Comparison of ENCODE assay signal across 8 cellular contexts in the genomic region with DNA sequence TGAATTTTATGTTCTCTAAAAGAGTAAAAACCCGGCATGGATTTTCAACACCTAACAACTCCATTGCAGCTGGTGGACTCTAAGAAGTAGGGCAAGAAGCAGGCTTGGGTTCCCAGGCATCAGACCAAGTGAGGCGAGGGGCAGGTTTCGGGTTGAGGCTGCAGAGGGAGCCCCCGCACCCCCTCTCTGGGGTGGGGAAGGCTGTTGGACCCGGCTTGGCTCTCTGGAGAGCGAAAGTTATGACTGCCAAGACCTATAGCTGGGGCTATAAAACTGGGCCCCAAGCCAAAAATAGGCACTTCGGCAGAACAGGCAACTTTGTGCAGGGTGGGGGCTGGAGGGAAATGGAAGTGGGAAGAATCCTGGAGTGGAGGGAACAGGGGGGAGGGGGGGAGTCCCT. TPM values are rescaled to one million over a fixed set of nuclear protein-coding genes. Genes with fewer than 3 reads are reported as not detected.
DNase-seq lines count a peak whose midpoint lies in the region; ATAC-seq and TF ChIP-seq lines count a peak whose summit lies in the region.
"Not testable (repeated sequence)": the region's sequence is repeated elsewhere in the genome, so short reads cannot be mapped to it uniquely, and the experiment has no call there.

No MANE protein-coding gene starts in this region.

- H3K23me2 ChIP-seq in H9 (ENCODE audit: insufficient read length, low read depth, low read length, poor library complexity, severe bottlenecking): peaks cover 10% of the 10 kb centered on the region

- H2BK120ac ChIP-seq in H9 (ENCODE audit: low read depth, low read length, poor library complexity, severe bottlenecking): not testable (repeated sequence)

- H2BK12ac ChIP-seq in H9 (ENCODE audit: insufficient read length, low read depth, low read length): not testable (repeated sequence)

- peak overlapping the region; percentile 92 for H3K27ac ChIP-seq in BLaER1
- not testable (repeated sequence) for H3K27ac ChIP-seq in H9 (ENCODE audit: insufficient read length, low read depth, low read length); SJCRH30; neural progenitor cell

- not testable (repeated sequence) for ATAC-seq in stimulated activated naive B cell treated with anti-CD40 and anti-IgM and Interleukin-4, amounts not matched to agents 10 μg/mL and 1 μg/mL and 100 μg/mL, for 72 hours (replicated peaks)

- H3K18ac ChIP-seq in H9 (ENCODE audit: insufficient read length, low read depth, low read length): not testable (repeated sequence)

- H3T11ph ChIP-seq in H9 (ENCODE audit: low read length): not testable (repeated sequence)

- H3K4me2 ChIP-seq in BLaER1 (peak overlapping the region; percentile 90), neural progenitor cell (peak overlapping the region; percentile 87)
- not testable (repeated sequence) for H3K4me2 ChIP-seq in H9 (ENCODE audit: insufficient read depth, insufficient read length, low read length)

- peak overlapping the region; percentile 76 for H3K4me3 ChIP-seq in BLaER1
- peak overlapping the region; percentile 66 for H3K4me3 ChIP-seq in SJCRH30
- peak overlapping the region; percentile 62 for H3K4me3 ChIP-seq in iPS-15b (ENCODE audit: low read depth, low read length)
- peak overlapping the region; percentile 78 for H3K4me3 ChIP-seq in neural progenitor cell

- not testable (repeated sequence) for H3K9me3 ChIP-seq in BLaER1; H9 (ENCODE audit: control insufficient read depth, low read depth, low read length); SJCRH30 (replicated peaks); iPS-15b (ENCODE audit: control insufficient read depth, insufficient read depth, low read length); neural progenitor cell (ENCODE audit: low read depth)

- H2AFZ ChIP-seq in H9 (ENCODE audit: low read length): not testable (repeated sequence)
- H2AFZ ChIP-seq in neural progenitor cell (replicated peaks): peak overlapping the region; percentile 96

- not testable (repeated sequence) for H3K23ac ChIP-seq in H9 (ENCODE audit: insufficient read length, low read depth, low read length)

- H2AK5ac ChIP-seq in H9 (ENCODE audit: insufficient read length, low read length): not testable (repeated sequence)

- H3K27me3 Mint-ChIP-seq in H9 (ENCODE audit: low read depth); neural progenitor cell (ENCODE audit: insufficient read depth, low read depth): not testable (repeated sequence)
- H3K27me3 Mint-ChIP-seq in activated T-helper 2 cell treated with anti-CD3 and anti-CD28 coated beads, Interferon-gamma antibody, Interleukin-2, Interleukin-4, amounts not matched to agents 10 μg/mL and 5 μg/mL and 100 μg/mL, durations not matched to agents 14 hours and 24 hours and 36 hours (ENCODE audit: low read depth): peaks cover 54% of the 10 kb centered on the region
- peaks cover 85% of the 10 kb centered on the region for H3K27me3 Mint-ChIP-seq in dendritic cell treated with granulocyte-macrophage colony-stimulating factor and Interleukin-4, amounts not matched to agents 40 ng/mL and 50 ng/mL, for 4 days
- H3K27me3 Mint-ChIP-seq in stimulated activated naive B cell treated with anti-CD40 and anti-IgM and Interleukin-4, amounts not matched to agents 10 μg/mL and 1 μg/mL and 100 μg/mL, for 72 hours: peaks cover 51 to 69% of the 10 kb centered on the region in 2 donors

- H3K4ac ChIP-seq in H9 (ENCODE audit: low read depth, low read length): not testable (repeated sequence)

- not testable (repeated sequence) for H3K79me1 ChIP-seq in H9 (ENCODE audit: insufficient read depth, low read depth, low read length, poor library complexity, severe bottlenecking)

- not testable (repeated sequence) for H2BK15ac ChIP-seq in H9 (ENCODE audit: low read depth, low read length)

- H3K79me2 ChIP-seq in H9 (ENCODE audit: insufficient read depth, low read length) (peaks cover 21% of the 10 kb centered on the region; the same call in 1 of the 2 replicates), neural progenitor cell (ENCODE audit: low read depth) (peaks cover 33% of the 10 kb centered on the region)

- not testable (repeated sequence) for H2BK20ac ChIP-seq in H9 (ENCODE audit: low read depth, low read length, poor library complexity, severe bottlenecking)

- H3K4me3 Mint-ChIP-seq in H9 (peak overlapping the region; percentile 80 to 95), neural progenitor cell (peak overlapping the region; percentile 96)
- H3K4me3 Mint-ChIP-seq in activated T-helper 2 cell treated with anti-CD3 and anti-CD28 coated beads, Interferon-gamma antibody, Interleukin-2, Interleukin-4, amounts not matched to agents 10 μg/mL and 5 μg/mL and 100 μg/mL, durations not matched to agents 14 hours and 24 hours and 36 hours (ENCODE audit: low read depth): peak overlapping the region; percentile 85
- H3K4me3 Mint-ChIP-seq in dendritic cell treated with granulocyte-macrophage colony-stimulating factor and Interleukin-4, amounts not matched to agents 40 ng/mL and 50 ng/mL, for 4 days: peak overlapping the region; percentile 86
- peak overlapping the region; percentile 92 to 96 for H3K4me3 Mint-ChIP-seq in stimulated activated naive B cell treated with anti-CD40 and anti-IgM and Interleukin-4, amounts not matched to agents 10 μg/mL and 1 μg/mL and 100 μg/mL, for 72 hours

- peaks cover 59% of the 10 kb centered on the region for H3K27me3 ChIP-seq in BLaER1
- H3K27me3 ChIP-seq in H9 (ENCODE audit: insufficient read depth, low read length); SJCRH30; iPS-15b (ENCODE audit: control insufficient read depth, insufficient read depth, low read length); neural progenitor cell: not testable (repeated sequence)

- TF ChIP-seq CTCF in H9 (conservative IDR thresholded peaks at IDR 0.05); neural progenitor cell (IDR thresholded peaks at IDR 0.05): not testable (repeated sequence)

- H3K36me3 Mint-ChIP-seq in H9 (ENCODE audit: insufficient read depth in 1 of 3, low read depth in 3 of 3); activated T-helper 2 cell treated with anti-CD3 and anti-CD28 coated beads, Interferon-gamma antibody, Interleukin-2, Interleukin-4, amounts not matched to agents 10 μg/mL and 5 μg/mL and 100 μg/mL, durations not matched to agents 14 hours and 24 hours and 36 hours (ENCODE audit: low read depth); dendritic cell treated with granulocyte-macrophage colony-stimulating factor and Interleukin-4, amounts not matched to agents 40 ng/mL and 50 ng/mL, for 4 days (ENCODE audit: low read depth); neural progenitor cell; stimulated activated naive B cell treated with anti-CD40 and anti-IgM and Interleukin-4, amounts not matched to agents 10 μg/mL and 1 μg/mL and 100 μg/mL, for 72 hours: not testable (repeated sequence)

- H4K5ac ChIP-seq in H9 (ENCODE audit: insufficient read length, low read depth, low read length): not testable (repeated sequence)

- H3K4me1 Mint-ChIP-seq in H9 (peaks cover 28 to 39% of the 10 kb centered on the region in 2 experiments), neural progenitor cell (peaks cover 35% of the 10 kb centered on the region)
- peaks cover 16% of the 10 kb centered on the region for H3K4me1 Mint-ChIP-seq in activated T-helper 2 cell treated with anti-CD3 and anti-CD28 coated beads, Interferon-gamma antibody, Interleukin-2, Interleukin-4, amounts not matched to agents 10 μg/mL and 5 μg/mL and 100 μg/mL, durations not matched to agents 14 hours and 24 hours and 36 hours (ENCODE audit: low read depth)
- H3K4me1 Mint-ChIP-seq in dendritic cell treated with granulocyte-macrophage colony-stimulating factor and Interleukin-4, amounts not matched to agents 40 ng/mL and 50 ng/mL, for 4 days (ENCODE audit: low read depth): peaks cover 46% of the 10 kb centered on the region
- H3K4me1 Mint-ChIP-seq in stimulated activated naive B cell treated with anti-CD40 and anti-IgM and Interleukin-4, amounts not matched to agents 10 μg/mL and 1 μg/mL and 100 μg/mL, for 72 hours: peaks cover 17 to 33% of the 10 kb centered on the region in 2 donors

- not testable (repeated sequence) for H3K36me3 ChIP-seq in BLaER1; SJCRH30; iPS-15b (ENCODE audit: control insufficient read depth, insufficient read depth, low read length); neural progenitor cell

- not testable (repeated sequence) for DNase-seq in H9; activated T-helper 2 cell treated with anti-CD3 and anti-CD28 coated beads, Interferon-gamma antibody, Interleukin-2, Interleukin-4, amounts not matched to agents 10 μg/mL and 5 μg/mL and 100 μg/mL, durations not matched to agents 14 hours and 24 hours and 36 hours (ENCODE audit: low spot score); neural progenitor cell (ENCODE audit: low spot score); stimulated activated naive B cell treated with anti-CD40 and anti-IgM and Interleukin-4, amounts not matched to agents 10 μg/mL and 1 μg/mL and 100 μg/mL, for 72 hours
- peak in 1 of 2 experiments; percentile 24 for DNase-seq in SJCRH30

- not testable (repeated sequence) for H4K8ac ChIP-seq in H9 (replicated peaks; ENCODE audit: insufficient read length, low read depth, low read length)

- peaks cover 37% of the 10 kb centered on the region for H3K4me1 ChIP-seq in BLaER1
- H3K4me1 ChIP-seq in H9 (ENCODE audit: insufficient read depth, low read length); SJCRH30; iPS-15b (ENCODE audit: control insufficient read depth, insufficient read depth, low read length): not testable (repeated sequence)
- peaks cover 18% of the 10 kb centered on the region for H3K4me1 ChIP-seq in neural progenitor cell

- not testable (repeated sequence) for H3K14ac ChIP-seq in H9 (ENCODE audit: insufficient read depth, low read length)

- not testable (repeated sequence) for H3K56ac ChIP-seq in H9 (ENCODE audit: insufficient read length, low read depth, low read length)

- peaks cover 28% of the 10 kb centered on the region for H4K20me1 ChIP-seq in BLaER1
- H4K20me1 ChIP-seq in H9 (ENCODE audit: control insufficient read depth, insufficient read depth, insufficient read length): not testable (repeated sequence)
- H4K20me1 ChIP-seq in neural progenitor cell (ENCODE audit: low read depth): peaks cover 17% of the 10 kb centered on the region

- peak overlapping the region; percentile 86; the same call in 1 of the 2 replicates for H3K9ac ChIP-seq in BLaER1
- not testable (repeated sequence) for H3K9ac ChIP-seq in H9 (ENCODE audit: extremely low read depth, insufficient read length, low read length); iPS-15b (ENCODE audit: low read depth, low read length); neural progenitor cell

- not testable (repeated sequence) for H3K9me3 Mint-ChIP-seq in H9; activated T-helper 2 cell treated with anti-CD3 and anti-CD28 coated beads, Interferon-gamma antibody, Interleukin-2, Interleukin-4, amounts not matched to agents 10 μg/mL and 5 μg/mL and 100 μg/mL, durations not matched to agents 14 hours and 24 hours and 36 hours; dendritic cell treated with granulocyte-macrophage colony-stimulating factor and Interleukin-4, amounts not matched to agents 40 ng/mL and 50 ng/mL, for 4 days; neural progenitor cell; stimulated activated naive B cell treated with anti-CD40 and anti-IgM and Interleukin-4, amounts not matched to agents 10 μg/mL and 1 μg/mL and 100 μg/mL, for 72 hours

- H2BK5ac ChIP-seq in H9 (ENCODE audit: insufficient read length, low read length): not testable (repeated sequence)

- no CpG with 5 or more reads among the region's 7 CpGs for WGBS in H9 (ENCODE audit: extremely low coverage, insufficient read length, low lambda C conversion rate)

- H4K91ac ChIP-seq in H9 (ENCODE audit: insufficient read length, low read depth, low read length): not testable (repeated sequence)

- intact Hi-C loops in activated T-helper 2 cell treated with anti-CD3 and anti-CD28 coated beads, Interferon-gamma antibody, Interleukin-2, Interleukin-4, amounts not matched to agents 10 μg/mL and 5 μg/mL and 100 μg/mL, durations not matched to agents 14 hours and 24 hours and 36 hours (cut with micrococcal nuclease): loop anchor here (10.0 kb wide), 2 partner anchors 77 to 277 kb away; no protein-coding TSS in a partner anchor
- intact Hi-C loops in dendritic cell treated with granulocyte-macrophage colony-stimulating factor and Interleukin-4, amounts not matched to agents 40 ng/mL and 50 ng/mL, for 4 days (cut with micrococcal nuclease): not testable (repeated sequence)

- H3K27ac Mint-ChIP-seq in H9 (peak overlapping the region in 2 of 3 experiments; percentile 99; a peak in 3 of 7 replicates), neural progenitor cell (peak overlapping the region; percentile 100)
- not testable (repeated sequence) for H3K27ac Mint-ChIP-seq in activated T-helper 2 cell treated with anti-CD3 and anti-CD28 coated beads, Interferon-gamma antibody, Interleukin-2, Interleukin-4, amounts not matched to agents 10 μg/mL and 5 μg/mL and 100 μg/mL, durations not matched to agents 14 hours and 24 hours and 36 hours; stimulated activated naive B cell treated with anti-CD40 and anti-IgM and Interleukin-4, amounts not matched to agents 10 μg/mL and 1 μg/mL and 100 μg/mL, for 72 hours
- peak overlapping the region; percentile 85 for H3K27ac Mint-ChIP-seq in dendritic cell treated with granulocyte-macrophage colony-stimulating factor and Interleukin-4, amounts not matched to agents 40 ng/mL and 50 ng/mL, for 4 days

- H3F3A ChIP-seq in neural progenitor cell (ENCODE audit: low read depth): peaks cover 12% of the 10 kb centered on the region

RNA-seq across cellular contexts. Expression of a gene that starts 1.8 kb away (rescaled TPM):
- total RNA-seq in H9 (2021) (116 and 117 TPM in 2 replicates), neural progenitor cell (ENCODE audit: low replicate concordance) (13.3 and 59.0 TPM in 2 replicates)
- 9.3 and 9.4 TPM in 2 replicates for total RNA-seq in SJCRH30 (2014; rRNA removed; shearing (Covaris generic))
- total RNA-seq in activated T-helper 2 cell treated with anti-CD3 and anti-CD28 coated beads, Interferon-gamma antibody, Interleukin-2, Interleukin-4, amounts not matched to agents 10 μg/mL and 5 μg/mL and 100 μg/mL, durations not matched to agents 14 hours and 24 hours and 36 hours: 10.7 and 11.3 TPM in 2 replicates
